8 cellular contexts compared by ENCODE assay signal in the genomic region with DNA sequence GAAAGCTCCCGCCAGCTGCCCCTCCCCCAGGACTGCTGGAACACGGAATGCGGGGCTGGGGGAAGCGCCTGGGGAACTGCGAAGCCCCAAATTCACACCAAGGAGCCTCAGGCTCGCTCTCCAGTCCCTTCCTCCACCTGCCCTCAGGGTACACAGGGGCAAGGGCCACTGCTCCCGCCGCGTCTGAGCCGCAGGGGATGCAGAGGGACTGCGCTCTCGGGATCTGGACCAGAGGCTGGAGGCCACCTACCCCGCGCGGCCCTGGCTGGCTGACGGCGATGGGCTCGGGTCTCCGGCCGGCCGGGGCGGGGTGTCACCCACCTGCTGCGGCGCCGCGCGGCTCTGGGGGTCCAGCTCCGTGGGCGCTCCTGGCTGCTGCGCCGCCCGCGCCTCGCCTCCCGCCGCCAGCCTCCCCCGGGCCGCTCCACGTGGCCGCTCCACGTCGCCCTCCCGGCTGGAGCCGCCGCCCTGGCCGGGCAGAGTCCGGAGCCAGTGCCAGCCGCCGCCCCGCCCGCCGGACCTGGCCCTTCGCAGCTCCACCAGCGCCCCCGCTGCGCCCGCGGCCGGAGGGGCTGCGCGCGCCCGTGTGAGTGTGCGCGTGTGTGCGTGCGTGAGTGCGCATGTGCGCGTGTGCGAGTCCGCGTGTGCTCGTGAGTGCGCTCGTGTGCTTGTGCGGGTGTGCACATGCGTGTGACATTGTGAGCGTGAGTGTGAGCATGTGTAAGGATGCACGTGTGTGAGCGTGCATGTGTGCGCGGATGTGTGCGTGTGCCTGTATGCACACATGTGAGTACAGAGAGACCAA. TPM values are rescaled to one million over a fixed set of nuclear protein-coding genes. Genes with fewer than 3 reads are reported as not detected.
DNase-seq lines count a peak whose midpoint lies in the region; ATAC-seq and TF ChIP-seq lines count a peak whose summit lies in the region.

A gene with protein sequence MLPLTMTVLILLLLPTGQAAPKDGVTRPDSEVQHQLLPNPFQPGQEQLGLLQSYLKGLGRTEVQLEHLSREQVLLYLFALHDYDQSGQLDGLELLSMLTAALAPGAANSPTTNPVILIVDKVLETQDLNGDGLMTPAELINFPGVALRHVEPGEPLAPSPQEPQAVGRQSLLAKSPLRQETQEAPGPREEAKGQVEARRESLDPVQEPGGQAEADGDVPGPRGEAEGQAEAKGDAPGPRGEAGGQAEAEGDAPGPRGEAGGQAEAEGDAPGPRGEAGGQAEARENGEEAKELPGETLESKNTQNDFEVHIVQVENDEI (minus strand): TSS at position 604 of the 805 bp plus-strand sequence. CDS start 14,762 bp downstream, outside the sequence.

- H3K4me1 Mint-ChIP-seq in CD8-positive, alpha-beta T cell (ENCODE audit: low read depth), result peaks cover 19% of the 10 kb centered on the region
- peaks cover 3 to 12% (median 11%) of the 10 kb centered on the region in 3 donors for H3K4me1 Mint-ChIP-seq in IgD-negative memory B cell
- peaks cover 20% of the 10 kb centered on the region for H3K4me1 Mint-ChIP-seq in stimulated activated memory B cell treated with anti-CD40 and anti-IgM and Interleukin-4, amounts not matched to agents 10 μg/mL and 1 μg/mL and 100 μg/mL, for 72 hours

- peaks cover 3% of the 10 kb centered on the region for H3K36me3 Mint-ChIP-seq in CD8-positive, alpha-beta T cell
- H3K36me3 Mint-ChIP-seq in IgD-negative memory B cell, result no peaks in the 10 kb centered on the region
- no peaks in the 10 kb centered on the region for H3K36me3 Mint-ChIP-seq in stimulated activated memory B cell treated with anti-CD40 and anti-IgM and Interleukin-4, amounts not matched to agents 10 μg/mL and 1 μg/mL and 100 μg/mL, for 72 hours

- peaks cover 4% of the 10 kb centered on the region for H3K27me3 ChIP-seq in CD8-positive, alpha-beta T cell (ENCODE audit: insufficient read depth, low read length)
- peaks cover 41% of the 10 kb centered on the region for H3K27me3 ChIP-seq in kidney epithelial cell (ENCODE audit: control insufficient read depth, insufficient read depth, low read length)
- H3K27me3 ChIP-seq in SJCRH30, result peaks cover 36% of the 10 kb centered on the region

- TF ChIP-seq CTCF in CD8-positive, alpha-beta T cell (IDR thresholded peaks at IDR 0.05), result no peak
- no peak for TF ChIP-seq CTCF in kidney epithelial cell (IDR thresholded peaks at IDR 0.05; ENCODE audit: insufficient read depth, low read length, poor library complexity, severe bottlenecking)

- peak within 1 kb of the TSS; percentile 84 for H3K4me3 Mint-ChIP-seq in CD8-positive, alpha-beta T cell
- H3K4me3 Mint-ChIP-seq in IgD-negative memory B cell, result peak within 1 kb of the TSS; percentile 75 to 90 (median 80)
- peak within 1 kb of the TSS; percentile 70 for H3K4me3 Mint-ChIP-seq in stimulated activated memory B cell treated with anti-CD40 and anti-IgM and Interleukin-4, amounts not matched to agents 10 μg/mL and 1 μg/mL and 100 μg/mL, for 72 hours

- no peak within 1 kb of the TSS for H3K27ac ChIP-seq in CD8-positive, alpha-beta T cell (ENCODE audit: low read depth, low read length)
- no peak within 1 kb of the TSS for H3K27ac ChIP-seq in SJCRH30

- H3K27me3 Mint-ChIP-seq in CD8-positive, alpha-beta T cell (ENCODE audit: low read depth), result peaks cover 23% of the 10 kb centered on the region
- H3K27me3 Mint-ChIP-seq in IgD-negative memory B cell, result peaks cover 20% of the 10 kb centered on the region
- peaks cover 40% of the 10 kb centered on the region for H3K27me3 Mint-ChIP-seq in stimulated activated memory B cell treated with anti-CD40 and anti-IgM and Interleukin-4, amounts not matched to agents 10 μg/mL and 1 μg/mL and 100 μg/mL, for 72 hours

- POLR2A ChIA-PET in CD8-positive, alpha-beta T cell (lab: Charles Lee), result no interaction called here

- DNase-seq in CD8-positive, alpha-beta T cell, result no peak
- peak; percentile 38 for DNase-seq in astrocyte of the hippocampus (ENCODE audit: low read depth, low spot score)
- DNase-seq in kidney epithelial cell (ENCODE audit: low read depth), result no peak
- no peak for DNase-seq in midbrain (lab: John Stamatoyannopoulos, UW)
- no peak for DNase-seq in SJCRH30
- DNase-seq in DMS153 (lab: John Stamatoyannopoulos, UW), result no peak

- peak within 1 kb of the TSS; percentile 60 for H3K4me3 ChIP-seq in CD8-positive, alpha-beta T cell (ENCODE audit: low read depth, low read length)
- peak within 1 kb of the TSS; percentile 14 for H3K4me3 ChIP-seq in kidney epithelial cell (ENCODE audit: low read depth, low read length)
- H3K4me3 ChIP-seq in SJCRH30, result no peak within 1 kb of the TSS

- CTCF ChIA-PET in CD8-positive, alpha-beta T cell (lab: Charles Lee), result no interaction called here

- peaks cover 13% of the 10 kb centered on the region for H3K4me1 ChIP-seq in CD8-positive, alpha-beta T cell (ENCODE audit: insufficient read depth, low read length)
- H3K4me1 ChIP-seq in SJCRH30, result no peaks in the 10 kb centered on the region

- no peaks in the 10 kb centered on the region for H3K9me3 Mint-ChIP-seq in CD8-positive, alpha-beta T cell
- H3K9me3 Mint-ChIP-seq in IgD-negative memory B cell, result no peaks in the 10 kb centered on the region
- no peaks in the 10 kb centered on the region for H3K9me3 Mint-ChIP-seq in stimulated activated memory B cell treated with anti-CD40 and anti-IgM and Interleukin-4, amounts not matched to agents 10 μg/mL and 1 μg/mL and 100 μg/mL, for 72 hours

- intact Hi-C loops in CD8-positive, alpha-beta T cell (cut with DNase I, micrococcal nuclease), result no loop called here

- H3K9me3 ChIP-seq in CD8-positive, alpha-beta T cell (ENCODE audit: low read length), result no peaks in the 10 kb centered on the region
- H3K9me3 ChIP-seq in SJCRH30 (replicated peaks), result no peaks in the 10 kb centered on the region

- ATAC-seq in CD8-positive, alpha-beta T cell, result no peak
- ATAC-seq in stimulated activated memory B cell treated with anti-CD40 and anti-IgM and Interleukin-4, amounts not matched to agents 10 μg/mL and 1 μg/mL and 100 μg/mL, for 72 hours, result no peak

- H3K36me3 ChIP-seq in CD8-positive, alpha-beta T cell (ENCODE audit: insufficient read depth, low read length), result no peaks in the 10 kb centered on the region
- H3K36me3 ChIP-seq in kidney epithelial cell (ENCODE audit: control insufficient read depth, insufficient read depth, low read length) (no peaks in the 10 kb centered on the region), SJCRH30 (no peaks in the 10 kb centered on the region)

- no peak within 1 kb of the TSS for H3K27ac Mint-ChIP-seq in CD8-positive, alpha-beta T cell
- H3K27ac Mint-ChIP-seq in IgD-negative memory B cell, result peak within 1 kb of the TSS in 1 of 3 donors; percentile 84
- no peak within 1 kb of the TSS for H3K27ac Mint-ChIP-seq in stimulated activated memory B cell treated with anti-CD40 and anti-IgM and Interleukin-4, amounts not matched to agents 10 μg/mL and 1 μg/mL and 100 μg/mL, for 72 hours

RNA-seq across cellular contexts. Expression of the gene that starts here (rescaled TPM):
- total RNA-seq in CD8-positive, alpha-beta T cell, result not detected
- not detected for polyA plus RNA-seq in IgD-negative memory B cell
- 1.8 and 2.5 TPM in 2 replicates for total RNA-seq in kidney epithelial cell
- 0.08 TPM in 1 of 2 replicates, not detected in the other for total RNA-seq in SJCRH30 (2014; rRNA removed; shearing (Covaris generic))
